18 cellular contexts compared by ENCODE assay signal in genomic region chr5:122471031-122471751, GRCh38.
DNase-seq lines count a peak whose midpoint lies in the region; ATAC-seq, FAIRE-seq and TF ChIP-seq lines count a peak whose summit lies in the region.
"Had no signal": no experiment of that assay in that cellular context is flagged by ENCODE, and none has a peak within 500 bp of the region (broad histone marks: within the 10 kb centered on the region; RNA-seq: fewer than 3 reads in every experiment).

No MANE protein-coding gene starts in this region.

- H3K36me3 Mint-ChIP-seq in GM23338 (ENCODE audit: low read depth) = peaks cover 6% of the 10 kb centered on the region; the same call in 2 of the 3 replicates
- peaks cover 28% of the 10 kb centered on the region for H3K36me3 Mint-ChIP-seq in mesothelial cell of epicardium
- H3K36me3 Mint-ChIP-seq: CD8-positive, alpha-beta T cell had no signal

- peak overlapping the region; percentile 70 for H2AFZ ChIP-seq in GM23338

- 64% methylated on average over 7 of the region's 9 CpGs for WGBS in A549 (ENCODE audit: missing lambda C conversion rate)
- 72 to 74% methylated on average over 7 to 9 of the region's 9 CpGs for WGBS in esophagus squamous epithelium, 2 donors

- CTCF ChIA-PET in A549 (lab: Yijun Ruan, JAX) = interaction anchor here (0.9 kb wide), 1 partner anchor 12 kb away, joined by 3 read pairs; no protein-coding TSS in a partner anchor

- H4K20me1 ChIP-seq in GM23338 (replicated peaks; ENCODE audit: insufficient read depth) = no peaks in the 10 kb centered on the region

- H3K9me3 ChIP-seq in A549 (no peaks in the 10 kb centered on the region), esophagus squamous epithelium (no peaks in the 10 kb centered on the region)
- H3K9me3 ChIP-seq: BE2C had no signal

- TF ChIP-seq POLR2A in A549 (IDR thresholded peaks at IDR 0.05; ENCODE audit: low read length) = no peak
- no peak for TF ChIP-seq POLR2A in esophagus squamous epithelium (IDR thresholded peaks at IDR 0.05)

- H3K4me1 ChIP-seq in A549 (no peaks in the 10 kb centered on the region), GM23338 (ENCODE audit: insufficient read depth) (peaks cover 45% of the 10 kb centered on the region), esophagus squamous epithelium (peaks cover 9 to 47% (median 11%) of the 10 kb centered on the region in 3 donors)
- H3K4me1 ChIP-seq: BE2C had no signal

- H3K27ac Mint-ChIP-seq in GM23338 (peak overlapping the region; percentile 28), mesothelial cell of epicardium (peak overlapping the region; percentile 84)
- H3K27ac Mint-ChIP-seq: CD8-positive, alpha-beta T cell had no signal

- POLR2A ChIA-PET in A549 (lab: Yijun Ruan, JAX) = no interaction called here

- no peak overlapping the region for H3K4me2 ChIP-seq in A549
- H3K4me2 ChIP-seq in GM23338 = peak overlapping the region; percentile 34; the same call in 1 of the 2 replicates

- TF ChIP-seq RAD21 in A549 (conservative IDR thresholded peaks at IDR 0.05 in 1 of 2, IDR thresholded peaks at IDR 0.05 in 1 of 2) = no peak

- no peak overlapping the region for H3K4me3 Mint-ChIP-seq in GM23338
- no peak overlapping the region for H3K4me3 Mint-ChIP-seq in mesothelial cell of epicardium
- H3K4me3 Mint-ChIP-seq: CD8-positive, alpha-beta T cell had no signal

- H3K27ac ChIP-seq in A549 (no peak overlapping the region), GM23338 (ENCODE audit: low read depth) (peak overlapping the region; percentile 39), esophagus squamous epithelium (peak overlapping the region in 3 of 4 donors; percentile 43 to 66 (median 54))
- H3K27ac ChIP-seq: HL-60, RWPE1 had no signal

- no peaks in the 10 kb centered on the region for H3K79me2 ChIP-seq in GM23338 (replicated peaks; ENCODE audit: insufficient read depth)

- peaks cover 62% of the 10 kb centered on the region for H3K4me1 Mint-ChIP-seq in GM23338
- H3K4me1 Mint-ChIP-seq in mesothelial cell of epicardium = peaks cover 82% of the 10 kb centered on the region

- no peaks in the 10 kb centered on the region for H3F3A ChIP-seq in GM23338 (replicated peaks; ENCODE audit: low read depth)

- no peaks in the 10 kb centered on the region for H3K9me2 ChIP-seq in GM23338 (ENCODE audit: insufficient read depth)

- TF ChIP-seq CTCF in A549 (IDR thresholded peaks at IDR 0.05) (no peak), GM23338 (conservative IDR thresholded peaks at IDR 0.05; ENCODE audit: low read depth in 2 of 2) (peak in 1 of 2 experiments; percentile 45; a peak in 2 of 4 replicates), esophagus squamous epithelium (IDR thresholded peaks at IDR 0.05) (no peak), mesothelial cell of epicardium (IDR thresholded peaks at IDR 0.05; ENCODE audit: unreplicated experiment) (no peak)

- no peaks in the 10 kb centered on the region for H3K27me3 ChIP-seq in GM23338 (ENCODE audit: insufficient read depth)
- no peaks in the 10 kb centered on the region for H3K27me3 ChIP-seq in esophagus squamous epithelium
- H3K27me3 ChIP-seq: BE2C had no signal

- intact Hi-C loops in esophagus squamous epithelium (cut with DNase I) = no loop called here

- no peaks in the 10 kb centered on the region; the same call in 2 of the 3 replicates for H3K9me3 Mint-ChIP-seq in GM23338
- peaks cover 5% of the 10 kb centered on the region for H3K9me3 Mint-ChIP-seq in mesothelial cell of epicardium
- H3K9me3 Mint-ChIP-seq: CD8-positive, alpha-beta T cell had no signal

- FAIRE-seq in A549 (lab: Jason Lieb, UNC) = no peak
- FAIRE-seq: K562 had no signal

- H3K4me3 ChIP-seq in A549 (no peak overlapping the region), GM23338 (no peak overlapping the region), esophagus squamous epithelium (no peak overlapping the region)
- H3K4me3 ChIP-seq: K562 had no signal

- H3K36me3 ChIP-seq in GM23338 (ENCODE audit: insufficient read depth) (no peaks in the 10 kb centered on the region), esophagus squamous epithelium (no peaks in the 10 kb centered on the region)
- H3K36me3 ChIP-seq: BE2C had no signal

- TF ChIP-seq EP300 in A549 (IDR thresholded peaks at IDR 0.05) = no peak

- ATAC-seq in A549 = peak; percentile 31 to 54; a peak in 2 of 6 replicates
- peak; percentile 95 for ATAC-seq in GM23338
- ATAC-seq in GM21825 (IDR thresholded peaks at IDR 0.05; ENCODE audit: unreplicated experiment) = no peak
- no peak for ATAC-seq in GM21381 (IDR thresholded peaks at IDR 0.05; ENCODE audit: unreplicated experiment)
- ATAC-seq: CD8-positive, alpha-beta T cell; K562 had no signal

- DNase-seq in A549 (ENCODE audit: low read depth in 1 of 2, low spot score in 1 of 2) (no peak), GM23338 (ENCODE audit: low spot score) (peak; percentile 50), esophagus squamous epithelium (lab: John Stamatoyannopoulos, UW) (no peak), mesothelial cell of epicardium (ENCODE audit: low spot score in 2 of 2, unreplicated experiment in 2 of 2) (no peak), hepatic stellate cell (ENCODE audit: low spot score) (no peak), GM19238 (ENCODE audit: insufficient read length, low spot score) (no peak)
- DNase-seq: BE2C; CD8-positive, alpha-beta T cell; EL; NCI-H1436 treated with DMSO at 0.1 percent for 48 hours; NCI-H2081; NCI-H2227 treated with DMSO at 0.1 percent for 48 hours; NK-92 treated with Interleukin-12 subunit alpha and Interleukin-12 subunit beta, amount 100 ng/mL, for 24 hours had no signal

- H3K27me3 Mint-ChIP-seq in GM23338 (ENCODE audit: insufficient read depth, low read depth, poor library complexity) = peaks cover 7% of the 10 kb centered on the region
- no peaks in the 10 kb centered on the region for H3K27me3 Mint-ChIP-seq in mesothelial cell of epicardium (ENCODE audit: low read depth)

TF ChIP-seq in A549, 52 proteins besides CTCF, POLR2A, EP300 and RAD21:
- TF ChIP-seq HEYL (CRISPR knock-in tag; IDR thresholded peaks at IDR 0.05) (no peak), EHF (CRISPR knock-in tag; IDR thresholded peaks at IDR 0.05) (no peak), GATA3 (IDR thresholded peaks at IDR 0.05; ENCODE audit: borderline replicate concordance) (no peak), TP53 (CRISPR knock-in tag; IDR thresholded peaks at IDR 0.05) (no peak), ESRRA (IDR thresholded peaks at IDR 0.05; ENCODE audit: borderline replicate concordance, low read length) (no peak), FOSL2 (IDR thresholded peaks at IDR 0.05) (no peak), FOSL2 (CRISPR knock-in tag; IDR thresholded peaks at IDR 0.05) (no peak), RCOR1 (IDR thresholded peaks at IDR 0.05; ENCODE audit: low read depth, low read length) (no peak), MAX (IDR thresholded peaks at IDR 0.05) (no peak), RNF2 (IDR thresholded peaks at IDR 0.05; ENCODE audit: borderline replicate concordance, low read depth) (no peak), ZSCAN20 (CRISPR knock-in tag; IDR thresholded peaks at IDR 0.05) (no peak), ZC3H11A (IDR thresholded peaks at IDR 0.05) (no peak), EHMT2 (IDR thresholded peaks at IDR 0.05; ENCODE audit: low read depth) (no peak), ZNF302 (CRISPR knock-in tag; IDR thresholded peaks at IDR 0.05) (no peak), SREBF2 (IDR thresholded peaks at IDR 0.05) (no peak), CBX8 (IDR thresholded peaks at IDR 0.05) (no peak), PHF8 (IDR thresholded peaks at IDR 0.05; ENCODE audit: borderline replicate concordance, low read depth) (no peak)

TF ChIP-seq in GM23338, 12 proteins besides CTCF, POLR2A, EP300 and RAD21 (continues in another document):
- TF ChIP-seq POLR2AphosphoS5 (IDR thresholded peaks at IDR 0.05; ENCODE audit: low read depth) (no peak), STAT1 (IDR thresholded peaks at IDR 0.05; ENCODE audit: unreplicated experiment) (no peak), ZNF331 (CRISPR knock-in tag; IDR thresholded peaks at IDR 0.05; ENCODE audit: low read depth) (no peak), EZH2phosphoT487 (IDR thresholded peaks at IDR 0.05; ENCODE audit: unreplicated experiment) (no peak)
- TF ChIP-seq, protein P1, sequence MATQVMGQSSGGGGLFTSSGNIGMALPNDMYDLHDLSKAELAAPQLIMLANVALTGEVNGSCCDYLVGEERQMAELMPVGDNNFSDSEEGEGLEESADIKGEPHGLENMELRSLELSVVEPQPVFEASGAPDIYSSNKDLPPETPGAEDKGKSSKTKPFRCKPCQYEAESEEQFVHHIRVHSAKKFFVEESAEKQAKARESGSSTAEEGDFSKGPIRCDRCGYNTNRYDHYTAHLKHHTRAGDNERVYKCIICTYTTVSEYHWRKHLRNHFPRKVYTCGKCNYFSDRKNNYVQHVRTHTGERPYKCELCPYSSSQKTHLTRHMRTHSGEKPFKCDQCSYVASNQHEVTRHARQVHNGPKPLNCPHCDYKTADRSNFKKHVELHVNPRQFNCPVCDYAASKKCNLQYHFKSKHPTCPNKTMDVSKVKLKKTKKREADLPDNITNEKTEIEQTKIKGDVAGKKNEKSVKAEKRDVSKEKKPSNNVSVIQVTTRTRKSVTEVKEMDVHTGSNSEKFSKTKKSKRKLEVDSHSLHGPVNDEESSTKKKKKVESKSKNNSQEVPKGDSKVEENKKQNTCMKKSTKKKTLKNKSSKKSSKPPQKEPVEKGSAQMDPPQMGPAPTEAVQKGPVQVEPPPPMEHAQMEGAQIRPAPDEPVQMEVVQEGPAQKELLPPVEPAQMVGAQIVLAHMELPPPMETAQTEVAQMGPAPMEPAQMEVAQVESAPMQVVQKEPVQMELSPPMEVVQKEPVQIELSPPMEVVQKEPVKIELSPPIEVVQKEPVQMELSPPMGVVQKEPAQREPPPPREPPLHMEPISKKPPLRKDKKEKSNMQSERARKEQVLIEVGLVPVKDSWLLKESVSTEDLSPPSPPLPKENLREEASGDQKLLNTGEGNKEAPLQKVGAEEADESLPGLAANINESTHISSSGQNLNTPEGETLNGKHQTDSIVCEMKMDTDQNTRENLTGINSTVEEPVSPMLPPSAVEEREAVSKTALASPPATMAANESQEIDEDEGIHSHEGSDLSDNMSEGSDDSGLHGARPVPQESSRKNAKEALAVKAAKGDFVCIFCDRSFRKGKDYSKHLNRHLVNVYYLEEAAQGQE (IDR thresholded peaks at IDR 0.05; ENCODE audit: unreplicated experiment) = no peak
- TF ChIP-seq, protein P2, sequence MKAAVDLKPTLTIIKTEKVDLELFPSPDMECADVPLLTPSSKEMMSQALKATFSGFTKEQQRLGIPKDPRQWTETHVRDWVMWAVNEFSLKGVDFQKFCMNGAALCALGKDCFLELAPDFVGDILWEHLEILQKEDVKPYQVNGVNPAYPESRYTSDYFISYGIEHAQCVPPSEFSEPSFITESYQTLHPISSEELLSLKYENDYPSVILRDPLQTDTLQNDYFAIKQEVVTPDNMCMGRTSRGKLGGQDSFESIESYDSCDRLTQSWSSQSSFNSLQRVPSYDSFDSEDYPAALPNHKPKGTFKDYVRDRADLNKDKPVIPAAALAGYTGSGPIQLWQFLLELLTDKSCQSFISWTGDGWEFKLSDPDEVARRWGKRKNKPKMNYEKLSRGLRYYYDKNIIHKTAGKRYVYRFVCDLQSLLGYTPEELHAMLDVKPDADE (IDR thresholded peaks at IDR 0.05) = no peak

Comparison
In these comparisons a context has a peak if more than half of its experiments do, and no peak if none do; other contexts are left out.
1. ATAC-seq: peak in A549 (2 of 2) and GM23338 (single experiment); none in GM21825 (single experiment) and GM21381 (single experiment).
2. H3K27ac ChIP-seq: peak in GM23338 (single experiment) and esophagus squamous epithelium (3 of 4); none in A549 (0 of 2).